19 cellular contexts compared by ENCODE assay signal in the genomic region with DNA sequence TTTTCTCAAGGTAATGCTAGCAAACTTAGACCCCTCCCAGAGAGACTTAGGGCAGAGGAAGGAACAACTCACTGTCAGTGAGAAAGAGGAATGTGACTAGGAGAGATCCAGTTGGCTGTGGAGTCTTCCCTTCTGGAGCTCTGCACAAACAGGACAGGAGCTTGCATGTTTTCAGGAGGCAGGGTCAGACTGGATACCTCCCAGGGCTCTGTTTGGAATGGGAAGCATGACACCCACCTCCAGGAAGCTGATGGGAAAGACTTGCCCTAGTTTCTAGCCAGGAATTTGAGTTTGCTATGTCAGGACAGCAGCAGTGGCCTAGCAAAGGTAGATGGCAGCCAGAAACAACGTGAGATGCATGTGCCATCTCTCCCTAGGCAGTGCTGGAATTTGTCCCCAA. TPM values are rescaled to one million over a fixed set of nuclear protein-coding genes. Genes with fewer than 3 reads are reported as not detected.
DNase-seq lines count a peak whose midpoint lies in the region; ATAC-seq and TF ChIP-seq lines count a peak whose summit lies in the region.
"Had no signal": no experiment of that assay in that cellular context is flagged by ENCODE, and none has a peak within 500 bp of the region (broad histone marks: within the 10 kb centered on the region; RNA-seq: fewer than 3 reads in every experiment).

No MANE protein-coding gene starts in this region.

- intact Hi-C loops in sigmoid colon (cut with DNase I), result no loop called here
- intact Hi-C loops in breast epithelium (cut with DNase I; ENCODE audit: low total_unique reads), result no loop called here

- TF ChIP-seq CTCF in fibroblast of mammary gland (conservative IDR thresholded peaks at IDR 0.05; ENCODE audit: control insufficient read depth, insufficient read depth, low read depth, low read length) (no peak), sigmoid colon (IDR thresholded peaks at IDR 0.05) (no peak), breast epithelium (IDR thresholded peaks at IDR 0.05) (no peak)

- no CpG with 5 or more reads among the region's 1 CpG for WGBS in mesendoderm (ENCODE audit: extremely low coverage, insufficient coverage, low lambda C conversion rate)
- 66% methylated on average over 1 of the region's 1 CpG for WGBS in sigmoid colon, 2 donors

- H3K79me2 ChIP-seq in mesendoderm (ENCODE audit: control insufficient read depth, insufficient read depth, low read length), result no peaks in the 10 kb centered on the region

- H3K27me3 ChIP-seq in mesendoderm (ENCODE audit: insufficient read depth, low read length, poor library complexity) (no peaks in the 10 kb centered on the region), sigmoid colon (no peaks in the 10 kb centered on the region), breast epithelium (no peaks in the 10 kb centered on the region)

- H3K4me3 ChIP-seq in fibroblast of mammary gland (ENCODE audit: control insufficient read depth, low read depth, low read length) (no peak overlapping the region), mesendoderm (ENCODE audit: low read length) (no peak overlapping the region), sigmoid colon (no peak overlapping the region), breast epithelium (no peak overlapping the region)
- H3K4me3 ChIP-seq: GM23338 had no signal

- no peak overlapping the region for H3K4me2 ChIP-seq in mesendoderm (ENCODE audit: low read length)
- H3K4me2 ChIP-seq: GM23338 had no signal

- H3K36me3 ChIP-seq in mesendoderm (ENCODE audit: control insufficient read depth, insufficient read depth, low read length) (no peaks in the 10 kb centered on the region), sigmoid colon (no peaks in the 10 kb centered on the region), breast epithelium (no peaks in the 10 kb centered on the region)

- H3K56ac ChIP-seq in mesendoderm (ENCODE audit: low read length), result no peak overlapping the region

- H2BK120ac ChIP-seq in mesendoderm (ENCODE audit: low read depth, low read length), result no peak overlapping the region

- no peak overlapping the region for H3K18ac ChIP-seq in mesendoderm (ENCODE audit: low read length)

- no peak for TF ChIP-seq EP300 in sigmoid colon (IDR thresholded peaks at IDR 0.05)

- no peak overlapping the region for H2AK5ac ChIP-seq in mesendoderm (ENCODE audit: low read length)

- H4K5ac ChIP-seq in mesendoderm (ENCODE audit: low read length), result no peak overlapping the region

- no peaks in the 10 kb centered on the region for H3K79me1 ChIP-seq in mesendoderm (ENCODE audit: low read length)

- no peak overlapping the region for H4K8ac ChIP-seq in mesendoderm (ENCODE audit: low read depth, low read length)

- H3K4ac ChIP-seq in mesendoderm (ENCODE audit: low read depth, low read length), result no peak overlapping the region

- H3K9me3 ChIP-seq in sigmoid colon (peaks cover 0 to 3% (median 0%) of the 10 kb centered on the region in 4 donors), breast epithelium (peaks cover 0 to 4% of the 10 kb centered on the region in 2 donors)

- DNase-seq in fibroblast of mammary gland (ENCODE audit: low read depth), result peak; percentile 36
- DNase-seq in mesendoderm, result peak; percentile 44
- peak; percentile 69 for DNase-seq in sigmoid colon
- no peak for DNase-seq in breast epithelium (ENCODE audit: low spot score in 2 of 2)
- no peak for DNase-seq in NCI-H2107 treated with DMSO at 0.1 percent for 48 hours (lab: John Stamatoyannopoulos, UW; ENCODE audit: unreplicated experiment)
- DNase-seq: C1 segment of cervical spinal cord; Calu3; CD4-positive, alpha-beta memory T cell; COR-L47; DMS79 treated with DMSO at 0.1 percent for 48 hours; H9; HFFc6 had no signal

- H3K9ac ChIP-seq in mesendoderm (ENCODE audit: low read length), result no peak overlapping the region

- H2BK5ac ChIP-seq in mesendoderm (ENCODE audit: low read length), result no peak overlapping the region

- no peak overlapping the region for H2BK15ac ChIP-seq in mesendoderm (replicated peaks; ENCODE audit: low read depth)

- peaks cover 10% of the 10 kb centered on the region for H3K4me1 ChIP-seq in mesendoderm (ENCODE audit: control insufficient read depth, low read depth, low read length)
- H3K4me1 ChIP-seq in sigmoid colon, result no peaks in the 10 kb centered on the region
- no peaks in the 10 kb centered on the region for H3K4me1 ChIP-seq in breast epithelium

- H3K27ac ChIP-seq in mesendoderm (ENCODE audit: low read depth, low read length) (no peak overlapping the region), sigmoid colon (no peak overlapping the region), breast epithelium (no peak overlapping the region)

- no peak overlapping the region for H3K23ac ChIP-seq in mesendoderm (ENCODE audit: low read length)

- ATAC-seq in GM21526 (IDR thresholded peaks at IDR 0.05; ENCODE audit: low FRiP score, unreplicated experiment), result no peak
- ATAC-seq: GM23338 had no signal

- TF ChIP-seq POLR2A in sigmoid colon (IDR thresholded peaks at IDR 0.05) (no peak), breast epithelium (IDR thresholded peaks at IDR 0.05) (no peak)

RNA-seq across cellular contexts. Expression of a gene that starts 40.6 kb away (rescaled TPM):
- 1.7 TPM for polyA plus RNA-seq in mesendoderm (2013, experiment 1 of 2)
- polyA plus RNA-seq in mesendoderm (2013, experiment 2 of 2), result 2.4 TPM
- not detected for total RNA-seq in sigmoid colon
- polyA plus RNA-seq in sigmoid colon, result not detected
- total RNA-seq in breast epithelium, result not detected
- total RNA-seq: A172; A673; Calu3; CD4-positive, alpha-beta memory T cell; Daoy; GM23338; H4; HFFc6 had no signal
- polyA plus RNA-seq: BJ; CD4-positive, alpha-beta memory T cell had no signal

RNA-seq across cellular contexts. Expression of a gene that starts 47.7 kb away (rescaled TPM):
- polyA plus RNA-seq in mesendoderm (2013, experiment 1 of 2), result 5.1 TPM
- polyA plus RNA-seq in mesendoderm (2013, experiment 2 of 2), result 4.4 TPM
- total RNA-seq in sigmoid colon, result 10 to 100 TPM; 17.6 to 35.7 (median 21.4) TPM
- 1 to 10 TPM in 1 of 3 donors, under 1 TPM in 1, not detected in 1; 0.60 to 2.1 TPM for polyA plus RNA-seq in sigmoid colon
- 10 to 100 TPM in 1 of 3 donors, 1 to 10 TPM in 2; 2.6 to 19.7 (median 4.1) TPM for total RNA-seq in breast epithelium
- total RNA-seq: A673; Calu3; CD4-positive, alpha-beta memory T cell had no signal
- polyA plus RNA-seq: BJ; CD4-positive, alpha-beta memory T cell had no signal

Comparison
In these comparisons a context has a peak if more than half of its experiments do, and no peak if none do; other contexts are left out.
1. DNase-seq: peak in fibroblast of mammary gland (single experiment), mesendoderm (single experiment) and sigmoid colon (single experiment); none in breast epithelium (0 of 2) and NCI-H2107 treated with DMSO at 0.1 percent for 48 hours (single experiment).